1 cellular context compared by ENCODE assay signal in genomic region chr10:87092861-87093460, GRCh38.
TF ChIP-seq lines count a peak whose summit lies in the region.

No MANE protein-coding gene starts in this region.

TF ChIP-seq in HepG2, 621 proteins besides CTCF, POLR2A, EP300 and RAD21 (continued from another document and continues in another):
- TF ChIP-seq THAP11 (CRISPR knock-in tag; IDR thresholded peaks at IDR 0.05) (peak; percentile 51; the same call in 1 of the 2 replicates), RORA (CRISPR knock-in tag; IDR thresholded peaks at IDR 0.05) (peak; percentile 96; the same call in 1 of the 2 replicates), USF2 (IDR thresholded peaks at IDR 0.05; ENCODE audit: low read depth, low read length) (no peak), USF2 (CRISPR knock-in tag; IDR thresholded peaks at IDR 0.05; ENCODE audit: borderline replicate concordance) (no peak), MXD4 (CRISPR knock-in tag; IDR thresholded peaks at IDR 0.05) (0 out of 2 replicates have a peak, but pooled peaks have one; percentile 14), ZNF275 (CRISPR knock-in tag; IDR thresholded peaks at IDR 0.05; ENCODE audit: borderline replicate concordance) (no peak), MLX (CRISPR knock-in tag; IDR thresholded peaks at IDR 0.05) (no peak), LRRFIP1 (CRISPR knock-in tag; conservative IDR thresholded peaks at IDR 0.05) (no peak), ARNT2 (CRISPR knock-in tag; IDR thresholded peaks at IDR 0.05; ENCODE audit: low read depth) (no peak; the same call in 1 of the 2 replicates), KLF6 (CRISPR knock-in tag; IDR thresholded peaks at IDR 0.05) (no peak), PRDM10 (CRISPR knock-in tag; IDR thresholded peaks at IDR 0.05; ENCODE audit: low read depth) (no peak), PPARG (CRISPR knock-in tag; conservative IDR thresholded peaks at IDR 0.05) (0 out of 2 replicates have a peak, but pooled peaks have one; percentile 48), NFRKB (IDR thresholded peaks at IDR 0.05) (no peak), LCORL (IDR thresholded peaks at IDR 0.05) (no peak; the same call in 1 of the 2 replicates), LCORL (CRISPR knock-in tag; IDR thresholded peaks at IDR 0.05) (peak; percentile 63; the same call in 1 of the 2 replicates), ZNF781 (CRISPR knock-in tag; IDR thresholded peaks at IDR 0.05; ENCODE audit: borderline replicate concordance, not compliant biosample characterization) (no peak), ZNF44 (CRISPR knock-in tag; IDR thresholded peaks at IDR 0.05) (0 out of 2 replicates have a peak, but pooled peaks have one; percentile 27), ARNT (IDR thresholded peaks at IDR 0.05) (no peak), ZNF709 (CRISPR knock-in tag; IDR thresholded peaks at IDR 0.05) (no peak), ZNF552 (CRISPR knock-in tag; IDR thresholded peaks at IDR 0.05; ENCODE audit: borderline replicate concordance) (no peak), ZBTB3 (CRISPR knock-in tag; IDR thresholded peaks at IDR 0.05; ENCODE audit: borderline replicate concordance, low read depth) (no peak), JUNB (CRISPR knock-in tag; IDR thresholded peaks at IDR 0.05; ENCODE audit: borderline replicate concordance) (no peak), ZHX2 (IDR thresholded peaks at IDR 0.05; ENCODE audit: low read depth) (no peak), ZHX2 (CRISPR knock-in tag; IDR thresholded peaks at IDR 0.05; ENCODE audit: borderline replicate concordance) (0 out of 2 replicates have a peak, but pooled peaks have one; percentile 9), HHEX (CRISPR knock-in tag; IDR thresholded peaks at IDR 0.05) (no peak), CREB3 (CRISPR knock-in tag; IDR thresholded peaks at IDR 0.05) (no peak), ZBTB1 (CRISPR knock-in tag; IDR thresholded peaks at IDR 0.05; ENCODE audit: borderline replicate concordance) (no peak), HIVEP1 (CRISPR knock-in tag; IDR thresholded peaks at IDR 0.05) (no peak), MIER3 (CRISPR knock-in tag; IDR thresholded peaks at IDR 0.05; ENCODE audit: borderline replicate concordance) (no peak), NCOA5 (CRISPR knock-in tag; IDR thresholded peaks at IDR 0.05) (no peak), NR2F1 (CRISPR knock-in tag; IDR thresholded peaks at IDR 0.05) (peak; percentile 11 to 44; a peak in 2 of 4 replicates), MLLT10 (CRISPR knock-in tag; IDR thresholded peaks at IDR 0.05) (0 out of 2 replicates have a peak, but pooled peaks have one; percentile 14), FOXA1 (IDR thresholded peaks at IDR 0.05) (no peak), FOXA1 (CRISPR knock-in tag; IDR thresholded peaks at IDR 0.05) (peak; percentile 71; the same call in 1 of the 2 replicates), KLF9 (CRISPR knock-in tag; IDR thresholded peaks at IDR 0.05; ENCODE audit: low read depth) (no peak), CENPX (CRISPR knock-in tag; IDR thresholded peaks at IDR 0.05) (peak; percentile 52; the same call in 1 of the 2 replicates), FIP1L1 (IDR thresholded peaks at IDR 0.05; ENCODE audit: borderline replicate concordance, insufficient read depth, low read depth, low read length) (no peak), HNF4G (IDR thresholded peaks at IDR 0.05; ENCODE audit: borderline replicate concordance, low read depth, low read length) (peak; percentile 73), HNF4G (CRISPR knock-in tag; IDR thresholded peaks at IDR 0.05; ENCODE audit: borderline replicate concordance, low read depth) (no peak), KLF12 (CRISPR knock-in tag; IDR thresholded peaks at IDR 0.05; ENCODE audit: borderline replicate concordance) (no peak), REXO4 (CRISPR knock-in tag; IDR thresholded peaks at IDR 0.05; ENCODE audit: borderline replicate concordance) (no peak), SNAI1 (CRISPR knock-in tag; IDR thresholded peaks at IDR 0.05; ENCODE audit: borderline replicate concordance) (no peak), MAFK (conservative IDR thresholded peaks at IDR 0.05 in 1 of 2, IDR thresholded peaks at IDR 0.05 in 1 of 2; ENCODE audit: low read length in 2 of 2) (no peak), ZBTB26 (CRISPR knock-in tag; IDR thresholded peaks at IDR 0.05; ENCODE audit: borderline replicate concordance) (no peak), ZNF333 (CRISPR knock-in tag; IDR thresholded peaks at IDR 0.05; ENCODE audit: borderline replicate concordance) (no peak), KLF15 (CRISPR knock-in tag; IDR thresholded peaks at IDR 0.05; ENCODE audit: borderline replicate concordance) (no peak), ZEB1 (IDR thresholded peaks at IDR 0.05; ENCODE audit: insufficient replicate concordance, low read depth) (no peak), ZSCAN29 (CRISPR knock-in tag; conservative IDR thresholded peaks at IDR 0.05) (no peak)
